14 cellular contexts compared by ENCODE assay signal in genomic region chr20:62609811-62610757, GRCh38. TPM values are rescaled to one million over a fixed set of nuclear protein-coding genes. Genes with fewer than 3 reads are reported as not detected.
DNase-seq lines count a peak whose midpoint lies in the region; FAIRE-seq and TF ChIP-seq lines count a peak whose summit lies in the region.
"Had no signal": no experiment of that assay in that cellular context is flagged by ENCODE, and none has a peak within 500 bp of the region (broad histone marks: within the 10 kb centered on the region; RNA-seq: fewer than 3 reads in every experiment).

No MANE protein-coding gene starts in this region.

- H3K23me2 ChIP-seq in H1 (ENCODE audit: low read depth, low read length) = no peaks in the 10 kb centered on the region

- no peak overlapping the region for H2BK20ac ChIP-seq in H1 (ENCODE audit: low read length)

- no peaks in the 10 kb centered on the region for H3K27me3 ChIP-seq in BLaER1 treated with 17β-estradiol and CSF1 and Interleukin-3, amounts not matched to agents 10 nM and 100 nM
- H3K27me3 ChIP-seq in H1 (replicated peaks in 1 of 4; ENCODE audit: control insufficient read depth in 3 of 4, extremely low read depth in 1 of 4, insufficient read depth in 3 of 4, low read length in 3 of 4) (no peaks in the 10 kb centered on the region), trophoblast cell (ENCODE audit: insufficient read depth, low read length) (peaks cover 2% of the 10 kb centered on the region)
- H3K27me3 ChIP-seq: BE2C had no signal

- TF ChIP-seq RAD21 in H1 (IDR thresholded peaks at IDR 0.05 in 1 of 2, conservative IDR thresholded peaks at IDR 0.05 in 1 of 2; ENCODE audit: low read depth in 2 of 2, low read length in 2 of 2) = no peak

- H4K12ac ChIP-seq in trophoblast cell (ENCODE audit: low read depth, low read length) = no peak overlapping the region

- no peak overlapping the region for H3K56ac ChIP-seq in H1 (replicated peaks; ENCODE audit: insufficient read length, low read depth, low read length)

- H2BK120ac ChIP-seq in H1 (replicated peaks; ENCODE audit: low read depth, low read length) (no peak overlapping the region), trophoblast cell (ENCODE audit: insufficient read depth, low read length, poor library complexity) (no peak overlapping the region)

- no peak overlapping the region for H4K5ac ChIP-seq in H1 (ENCODE audit: insufficient read length, low read depth, low read length)

- H2BK12ac ChIP-seq in H1 (ENCODE audit: low read depth, low read length) = no peak overlapping the region
- no peak overlapping the region for H2BK12ac ChIP-seq in trophoblast cell (ENCODE audit: low read length)

- DNase-seq in HTR-8/SVneo (ENCODE audit: insufficient read length, low spot score) (no peak), H1 (ENCODE audit: low read depth in 1 of 2, low spot score in 2 of 2) (no peak), trophoblast cell (no peak), NCI-H2227 treated with DMSO at 0.1 percent for 48 hours (lab: John Stamatoyannopoulos, UW) (no peak), NCI-H748 treated with DMSO at 0.1 percent for 48 hours (lab: John Stamatoyannopoulos, UW) (no peak), T1000 (lab: John Stamatoyannopoulos, UW) (no peak)
- DNase-seq: BE2C; Caco-2; CD8-positive, alpha-beta memory T cell; DND-41; GF-D8 had no signal

- TF ChIP-seq CTCF in H1 (IDR thresholded peaks at IDR 0.05; ENCODE audit: control extremely low read depth in 1 of 3, insufficient read depth in 1 of 3, low read depth in 1 of 3, low read length in 3 of 3) = no peak

- H4K8ac ChIP-seq in H1 (ENCODE audit: extremely low read depth, insufficient read depth, low read length) (peak overlapping the region; percentile 4; the same call in 1 of the 2 replicates), trophoblast cell (ENCODE audit: low read depth, low read length) (no peak overlapping the region)

- no peaks in the 10 kb centered on the region for H3K36me3 ChIP-seq in BLaER1 treated with 17β-estradiol and CSF1 and Interleukin-3, amounts not matched to agents 10 nM and 100 nM
- H3K36me3 ChIP-seq in H1 (ENCODE audit: control insufficient read depth in 2 of 4, insufficient read depth in 4 of 4, low read length in 3 of 4) (no peaks in the 10 kb centered on the region), trophoblast cell (ENCODE audit: control insufficient read depth in 1 of 2, insufficient read depth in 2 of 2, low read length in 2 of 2) (no peaks in the 10 kb centered on the region)
- H3K36me3 ChIP-seq: BE2C had no signal

- H3K4me2 ChIP-seq in BLaER1 treated with 17β-estradiol and CSF1 and Interleukin-3, amounts not matched to agents 10 nM and 100 nM = peak overlapping the region in 7 of 11 experiments; percentile 6 to 61 (median 21); a peak in 9 of 22 replicates
- H3K4me2 ChIP-seq in H1 (ENCODE audit: insufficient read depth in 1 of 2, low read depth in 2 of 2, low read length in 2 of 2) = no peak overlapping the region
- H3K4me2 ChIP-seq in trophoblast cell (ENCODE audit: low read length) = no peak overlapping the region
- H3K4me2 ChIP-seq: A549 had no signal

- no peaks in the 10 kb centered on the region for H3K79me1 ChIP-seq in H1 (ENCODE audit: low read depth, low read length)
- H3K79me1 ChIP-seq in trophoblast cell (ENCODE audit: low read length) = no peaks in the 10 kb centered on the region

- no peak overlapping the region for H3K23ac ChIP-seq in H1 (ENCODE audit: insufficient read length)
- H3K23ac ChIP-seq in trophoblast cell (ENCODE audit: low read length) = no peak overlapping the region

- no peaks in the 10 kb centered on the region for H3K79me2 ChIP-seq in H1 (ENCODE audit: control insufficient read depth in 1 of 2, insufficient read depth in 2 of 2, low read length in 2 of 2)
- H3K79me2 ChIP-seq in trophoblast cell (ENCODE audit: control insufficient read depth, insufficient read depth, low read length, poor library complexity) = no peaks in the 10 kb centered on the region

- peaks cover 0 to 5% (median 0%) of the 10 kb centered on the region in 11 experiments; a peak in 1 of 22 replicates for H4K20me1 ChIP-seq in BLaER1 treated with 17β-estradiol and CSF1 and Interleukin-3, amounts not matched to agents 10 nM and 100 nM
- no peaks in the 10 kb centered on the region for H4K20me1 ChIP-seq in H1 (replicated peaks in 1 of 2; ENCODE audit: control insufficient read depth in 1 of 2, insufficient read depth in 2 of 2, low read length in 2 of 2)

- peak overlapping the region; percentile 28; the same call in 1 of the 2 replicates for H2AK5ac ChIP-seq in H1 (ENCODE audit: low read depth, low read length)
- H2AK5ac ChIP-seq in trophoblast cell (ENCODE audit: low read length) = no peak overlapping the region

- FAIRE-seq in HTR-8/SVneo (lab: Jason Lieb, UNC) (peak; percentile 31), H1 (lab: Jason Lieb, UNC) (no peak)
- FAIRE-seq: A549, GM19239 had no signal

- TF ChIP-seq EP300 in H1 (IDR thresholded peaks at IDR 0.05; ENCODE audit: borderline replicate concordance in 1 of 2, low read depth in 2 of 2, low read length in 2 of 2) = no peak

- H3K9ac ChIP-seq in BLaER1 treated with 17β-estradiol and CSF1 and Interleukin-3, amounts not matched to agents 10 nM and 100 nM = no peak overlapping the region
- H3K9ac ChIP-seq in H1 (replicated peaks in 1 of 4; ENCODE audit: extremely low read depth in 1 of 4, low read depth in 3 of 4, low read length in 3 of 4) (no peak overlapping the region), trophoblast cell (ENCODE audit: low read length) (no peak overlapping the region)

- no peak overlapping the region for H3K4me3 ChIP-seq in BLaER1 treated with 17β-estradiol and CSF1 and Interleukin-3, amounts not matched to agents 10 nM and 100 nM
- H3K4me3 ChIP-seq in H1 (ENCODE audit: extremely low read depth in 1 of 4, insufficient read depth in 2 of 4, low read depth in 3 of 4, low read length in 4 of 4) (no peak overlapping the region), trophoblast cell (ENCODE audit: low read depth, low read length) (peak overlapping the region; percentile 27)
- H3K4me3 ChIP-seq: A549 had no signal

- no peak for TF ChIP-seq POLR2A in H1 (IDR thresholded peaks at IDR 0.05; ENCODE audit: control extremely low read depth in 1 of 2, low read depth in 2 of 2, low read length in 2 of 2)

- POLR2A ChIA-PET in H1 (lab: Charles Lee; ENCODE audit: partially characterized antibody) = interaction anchor here (0.9 to 2.3 kb wide), 2 partner anchors 10 to 13 kb away, joined by 3 to 7 read pairs; no protein-coding TSS in a partner anchor

- CTCF ChIA-PET in H1 (lab: Charles Lee; ENCODE audit: partially characterized antibody) = interaction anchor here (0.7 to 2.8 kb wide), 15 partner anchors 9 to 369 kb away, joined by 3 to 15 read pairs (median 4); no protein-coding TSS in a partner anchor

- H3K9me3 ChIP-seq in BLaER1 treated with 17β-estradiol and CSF1 and Interleukin-3, amounts not matched to agents 10 nM and 100 nM (replicated peaks in 1 of 11) = peaks cover 0 to 10% (median 7%) of the 10 kb centered on the region in 11 experiments; a peak in 11 of 22 replicates
- H3K9me3 ChIP-seq in H1 (ENCODE audit: insufficient read depth in 2 of 2, low read depth in 1 of 2, low read length in 1 of 2) (no peaks in the 10 kb centered on the region; a peak in 1 of 4 replicates), trophoblast cell (ENCODE audit: insufficient read depth, low read depth, low read length) (peaks cover 6% of the 10 kb centered on the region)

- WGBS in H1 (ENCODE audit: extremely low coverage in 1 of 2, insufficient coverage in 1 of 2, insufficient read length in 1 of 2, insufficient replicate concordance in 2 of 2, low coverage in 1 of 2, low lambda C conversion rate in 2 of 2, missing lambda C conversion rate in 1 of 2), 2 experiments = 93% methylated on average over 22 of the region's 22 CpGs; no CpG with 5 or more reads in 1 of the 2 experiments
- no CpG with 5 or more reads among the region's 22 CpGs for WGBS in trophoblast cell (ENCODE audit: extremely low coverage, insufficient coverage, insufficient read length)

- peak overlapping the region; percentile 71 for H4K91ac ChIP-seq in H1 (replicated peaks; ENCODE audit: insufficient read length, low read length)
- no peak overlapping the region for H4K91ac ChIP-seq in trophoblast cell (ENCODE audit: low read depth, low read length)

- peaks cover 33 to 59% (median 47%) of the 10 kb centered on the region in 10 experiments for H3K4me1 ChIP-seq in BLaER1 treated with 17β-estradiol and CSF1 and Interleukin-3, amounts not matched to agents 10 nM and 100 nM
- H3K4me1 ChIP-seq in H1 (replicated peaks in 1 of 4; ENCODE audit: control insufficient read depth in 3 of 4, insufficient read depth in 4 of 4, low read length in 3 of 4) (peaks cover 6 to 20% (median 13%) of the 10 kb centered on the region in 4 experiments), trophoblast cell (ENCODE audit: control insufficient read depth in 1 of 2, insufficient read depth in 2 of 2, low read length in 2 of 2) (no peaks in the 10 kb centered on the region)
- H3K4me1 ChIP-seq: A549 had no signal

- H3K4ac ChIP-seq in H1 (replicated peaks; ENCODE audit: insufficient read length, low read depth, low read length) (no peak overlapping the region), trophoblast cell (ENCODE audit: low read depth, low read length) (no peak overlapping the region)

- H3K18ac ChIP-seq in H1 (ENCODE audit: extremely low read depth, low read length) = no peak overlapping the region
- no peak overlapping the region for H3K18ac ChIP-seq in trophoblast cell (ENCODE audit: low read length)

- H2AFZ ChIP-seq in H1 (ENCODE audit: low read length) (no peak overlapping the region), trophoblast cell (ENCODE audit: insufficient read depth, low read length, poor library complexity) (no peak overlapping the region)

- no peak overlapping the region for H2BK15ac ChIP-seq in H1 (ENCODE audit: low read length)

- H3K14ac ChIP-seq in H1 (ENCODE audit: insufficient read length) (no peak overlapping the region), trophoblast cell (ENCODE audit: low read length) (no peak overlapping the region)

- no peak overlapping the region for H3K27ac ChIP-seq in BLaER1 treated with 17β-estradiol and CSF1 and Interleukin-3, amounts not matched to agents 10 nM and 100 nM
- no peak overlapping the region for H3K27ac ChIP-seq in H1 (ENCODE audit: low read depth, low read length)
- no peak overlapping the region for H3K27ac ChIP-seq in trophoblast cell (ENCODE audit: low read depth, low read length)
- H3K27ac ChIP-seq: A549 had no signal

- H2BK5ac ChIP-seq in H1 (ENCODE audit: low read depth, low read length) = no peak overlapping the region
- H2BK5ac ChIP-seq in trophoblast cell (ENCODE audit: low read depth, low read length, poor library complexity) = no peak overlapping the region

RNA-seq across cellular contexts. Expression of gene SLCO4A1, which starts 32.2 kb away (rescaled TPM):
- 18.2 and 18.5 TPM in 2 replicates for total RNA-seq in H1 (2021; fragmentation: NEBNext Ultra II Directional; extraction: Animal tissue kit (Norgen Biotek cat#: 25700))
- 10.5 and 13.3 TPM in 2 replicates for polyA plus RNA-seq in H1 (2011; rRNA removed)
- 10.5 TPM for polyA plus RNA-seq in H1 (2011; cell fraction: cytosol; rRNA removed)
- polyA plus RNA-seq in H1 (2011; cell fraction: nucleus; rRNA removed) = 30.4 TPM
- 15.4 to 21.3 TPM (median 15.8 TPM) in 4 replicates for polyA plus RNA-seq in H1 (2012, experiment 1 of 2)
- 19.2 TPM for polyA plus RNA-seq in H1 (2012, experiment 2 of 2)
- polyA plus RNA-seq in H1 (2013, experiment 1 of 2) = 19.8 TPM
- polyA plus RNA-seq in H1 (2013, experiment 2 of 2) = 21.9 TPM
- polyA minus RNA-seq in H1 (2011; rRNA and poly(A)+ RNA removed) = 6.1 and 7.4 TPM in 2 replicates
- polyA minus RNA-seq in H1 (2011; cell fraction: cytosol; rRNA and poly(A)+ RNA removed) = 9.3 TPM
- polyA minus RNA-seq in H1 (2011; cell fraction: nucleus; rRNA and poly(A)+ RNA removed) = 10.6 TPM
- 63.6 and 64.8 TPM in 2 replicates for polyA plus RNA-seq in trophoblast cell (2013)

Comparison
In these comparisons a context has a peak if more than half of its experiments do, and no peak if none do; other contexts are left out.
1. H3K4me2 ChIP-seq: peak in BLaER1 treated with 17β-estradiol and CSF1 and Interleukin-3, amounts not matched to agents 10 nM and 100 nM (7 of 11); none in H1 (0 of 2) and trophoblast cell (single experiment).